Comparison of ENCODE assay signal across 9 cellular contexts in the genomic region with DNA sequence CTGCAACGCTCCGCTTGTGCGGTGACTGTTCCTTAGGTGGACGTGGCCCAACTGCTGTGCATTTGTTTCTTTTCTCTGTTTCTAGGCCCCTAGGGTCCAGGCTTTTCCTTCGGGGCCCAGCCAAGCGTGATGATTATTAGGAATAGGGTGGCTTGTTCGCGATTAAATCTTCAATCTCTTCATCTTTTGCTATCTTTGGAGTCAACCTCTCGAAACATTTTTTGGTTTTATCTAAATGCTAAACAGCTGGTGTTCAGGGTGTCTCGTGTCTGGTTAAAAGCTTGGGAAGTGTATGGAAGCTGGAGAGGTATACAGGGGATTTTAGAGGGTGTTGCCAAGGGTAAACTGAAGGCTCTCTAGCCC. TPM values are rescaled to one million over a fixed set of nuclear protein-coding genes. Genes with fewer than 3 reads are reported as not detected.
DNase-seq lines count a peak whose midpoint lies in the region; ATAC-seq lines count a peak whose summit lies in the region.
"Had no signal": no experiment of that assay in that cellular context is flagged by ENCODE, and none has a peak within 500 bp of the region (broad histone marks: within the 10 kb centered on the region; RNA-seq: fewer than 3 reads in every experiment).

No MANE protein-coding gene starts in this region.

- H3K27ac Mint-ChIP-seq in activated CD4-positive, alpha-beta T cell treated with anti-CD3 and anti-CD28 coated beads, Interleukin-2, amount 10 ng/mL, durations not matched to agents 24 days and 14 days, result no peak overlapping the region
- H3K27ac Mint-ChIP-seq in T-cell, result no peak overlapping the region
- no peak overlapping the region for H3K27ac Mint-ChIP-seq in stimulated activated naive B cell treated with anti-CD40 and anti-IgM and Interleukin-4, amounts not matched to agents 10 μg/mL and 1 μg/mL and 100 μg/mL, for 72 hours
- H3K27ac Mint-ChIP-seq: CD4-positive, CD25-positive, alpha-beta regulatory T cell had no signal

- no peaks in the 10 kb centered on the region for H3K4me1 Mint-ChIP-seq in activated CD4-positive, alpha-beta T cell treated with anti-CD3 and anti-CD28 coated beads, Interleukin-2, amount 10 ng/mL, durations not matched to agents 24 days and 14 days
- H3K4me1 Mint-ChIP-seq in T-cell, result peaks cover 0 to 18% (median 15%) of the 10 kb centered on the region in 3 donors
- peaks cover 11 to 30% of the 10 kb centered on the region in 2 donors for H3K4me1 Mint-ChIP-seq in stimulated activated naive B cell treated with anti-CD40 and anti-IgM and Interleukin-4, amounts not matched to agents 10 μg/mL and 1 μg/mL and 100 μg/mL, for 72 hours

- CTCF ChIA-PET in T-cell (lab: Charles Lee), result no interaction called here

- peaks cover 39% of the 10 kb centered on the region for H3K27me3 Mint-ChIP-seq in activated CD4-positive, alpha-beta T cell treated with anti-CD3 and anti-CD28 coated beads, Interleukin-2, amount 10 ng/mL, durations not matched to agents 24 days and 14 days
- H3K27me3 Mint-ChIP-seq in T-cell, result peaks cover 48 to 55% of the 10 kb centered on the region in 2 donors
- peaks cover 45 to 65% of the 10 kb centered on the region in 2 donors for H3K27me3 Mint-ChIP-seq in stimulated activated naive B cell treated with anti-CD40 and anti-IgM and Interleukin-4, amounts not matched to agents 10 μg/mL and 1 μg/mL and 100 μg/mL, for 72 hours

- no peak for ATAC-seq in T-cell (replicated peaks in 1 of 4)
- no peak for ATAC-seq in stimulated activated naive B cell treated with anti-CD40 and anti-IgM and Interleukin-4, amounts not matched to agents 10 μg/mL and 1 μg/mL and 100 μg/mL, for 72 hours (replicated peaks)
- no peak for ATAC-seq in GM21423 (IDR thresholded peaks at IDR 0.05; ENCODE audit: unreplicated experiment)

- H3K9me3 Mint-ChIP-seq in activated CD4-positive, alpha-beta T cell treated with anti-CD3 and anti-CD28 coated beads, Interleukin-2, amount 10 ng/mL, durations not matched to agents 24 days and 14 days, result no peaks in the 10 kb centered on the region
- no peaks in the 10 kb centered on the region for H3K9me3 Mint-ChIP-seq in T-cell
- peaks cover 0 to 1% of the 10 kb centered on the region in 2 donors for H3K9me3 Mint-ChIP-seq in stimulated activated naive B cell treated with anti-CD40 and anti-IgM and Interleukin-4, amounts not matched to agents 10 μg/mL and 1 μg/mL and 100 μg/mL, for 72 hours

- peaks cover 2% of the 10 kb centered on the region for H3K36me3 Mint-ChIP-seq in activated CD4-positive, alpha-beta T cell treated with anti-CD3 and anti-CD28 coated beads, Interleukin-2, amount 10 ng/mL, durations not matched to agents 24 days and 14 days (ENCODE audit: low read depth)
- H3K36me3 Mint-ChIP-seq in T-cell, result no peaks in the 10 kb centered on the region
- no peaks in the 10 kb centered on the region for H3K36me3 Mint-ChIP-seq in stimulated activated naive B cell treated with anti-CD40 and anti-IgM and Interleukin-4, amounts not matched to agents 10 μg/mL and 1 μg/mL and 100 μg/mL, for 72 hours
- H3K36me3 Mint-ChIP-seq: CD4-positive, CD25-positive, alpha-beta regulatory T cell had no signal

- intact Hi-C loops in activated CD4-positive, alpha-beta T cell treated with anti-CD3 and anti-CD28 coated beads, Interleukin-2, amount 10 ng/mL, durations not matched to agents 24 days and 14 days (cut with micrococcal nuclease), result no loop called here

- POLR2A ChIA-PET in T-cell (lab: Charles Lee), result no interaction called here

- peak overlapping the region; percentile 56 for H3K4me3 ChIP-seq in iPS-11a (ENCODE audit: low read depth, low read length)

- DNase-seq in activated CD4-positive, alpha-beta T cell treated with anti-CD3 and anti-CD28 coated beads, Interleukin-2, amount 10 ng/mL, durations not matched to agents 24 days and 14 days, result no peak
- no peak for DNase-seq in activated CD4-positive, alpha-beta T cell treated with anti-CD3 and anti-CD28 coated beads, Interleukin-2, amount 50 U/mL, for 1 hour
- DNase-seq in T-cell (no peak), COLO829 (ENCODE audit: low spot score) (no peak)
- DNase-seq in stimulated activated naive B cell treated with anti-CD40 and anti-IgM and Interleukin-4, amounts not matched to agents 10 μg/mL and 1 μg/mL and 100 μg/mL, for 72 hours, result no peak
- no peak for DNase-seq in stimulated activated CD4-positive, alpha-beta T cell treated with anti-CD3 and anti-CD28 coated beads, Interleukin-1b, Interleukin-23, amount 100 ng/mL, for 48 hours
- DNase-seq: CD4-positive, CD25-positive, alpha-beta regulatory T cell had no signal

- H3K4me3 Mint-ChIP-seq in activated CD4-positive, alpha-beta T cell treated with anti-CD3 and anti-CD28 coated beads, Interleukin-2, amount 10 ng/mL, durations not matched to agents 24 days and 14 days, result peak overlapping the region; percentile 63
- H3K4me3 Mint-ChIP-seq in T-cell, result peak overlapping the region; percentile 22 to 74 (median 49)
- peak overlapping the region; percentile 73 to 85 for H3K4me3 Mint-ChIP-seq in stimulated activated naive B cell treated with anti-CD40 and anti-IgM and Interleukin-4, amounts not matched to agents 10 μg/mL and 1 μg/mL and 100 μg/mL, for 72 hours

RNA-seq across cellular contexts. Expression of gene PLD5, which starts 0.8 kb away (rescaled TPM):
- total RNA-seq in activated CD4-positive, alpha-beta T cell treated with anti-CD3 and anti-CD28 coated beads, Interleukin-2, amount 10 ng/mL, durations not matched to agents 24 days and 14 days, result not detected in 2 replicates
- total RNA-seq in T-cell, result not detected
- total RNA-seq: CD4-positive, CD25-positive, alpha-beta regulatory T cell had no signal
